ENCODE assay signal across 8 cellular contexts in genomic region chr7:66740980-66741705, GRCh38. TPM values are rescaled to one million over a fixed set of nuclear protein-coding genes. Genes with fewer than 3 reads are reported as not detected.
DNase-seq lines count a peak whose midpoint lies in the region; ATAC-seq and TF ChIP-seq lines count a peak whose summit lies in the region.
"Not testable (repeated sequence)": the region's sequence is repeated elsewhere in the genome, so short reads cannot be mapped to it uniquely, and the experiment has no call there.

No MANE protein-coding gene starts in this region.

- TF ChIP-seq POLR2A in ovary (IDR thresholded peaks at IDR 0.05); thyroid gland (IDR thresholded peaks at IDR 0.05): not testable (repeated sequence)

- H3K4me3 ChIP-seq in GM08714 (ENCODE audit: low read length) (peak overlapping the region; percentile 78), HEK293 (ENCODE audit: low read depth, low read length) (peak overlapping the region; percentile 97), ascending aorta (peak overlapping the region; percentile 76 to 86), ovary (peak overlapping the region; percentile 99), thyroid gland (replicated peaks in 1 of 3) (peak overlapping the region; percentile 73 to 99 (median 90))

- peak overlapping the region; percentile 84 for H3K27ac ChIP-seq in HEK293 (ENCODE audit: extremely low read depth, low read depth, low read length)
- peak overlapping the region; percentile 94 to 100 for H3K27ac ChIP-seq in ascending aorta
- peak overlapping the region; percentile 77 to 91 for H3K27ac ChIP-seq in ovary
- peak overlapping the region; percentile 95 to 99 (median 95) for H3K27ac ChIP-seq in thyroid gland

- TF ChIP-seq EP300 in ovary (IDR thresholded peaks at IDR 0.05), result not testable (repeated sequence)

- H3K27me3 ChIP-seq in ascending aorta, ovary, thyroid gland: not testable (repeated sequence)

- POLR2A ChIA-PET in HEK293 (lab: Yijun Ruan, JAX), result interaction anchor here (0.8 to 2.9 kb wide), 15 partner anchors 9 to 254 kb away, joined by 3 to 12 read pairs (median 5); partner anchors contain the start of genes KCTD7 and SBDS

- 0 to 1% (median 1%) methylated on average over 49 to 54 of the region's 54 CpGs for WGBS in ovary, 3 donors
- WGBS in thyroid gland, 2 donors, result 1% methylated on average over 27 to 39 of the region's 54 CpGs

- not testable (repeated sequence) for H3K9me3 ChIP-seq in HEK293 (ENCODE audit: control insufficient read depth, insufficient read depth, low read depth, low read length); ascending aorta; ovary; thyroid gland

- CTCF ChIA-PET in HEK293 (lab: Yijun Ruan, JAX), result not testable (repeated sequence)

- intact Hi-C loops in ascending aorta (cut with DNase I), result loop anchor here (1.0 to 5.0 kb wide), 9 partner anchors 44 to 989 kb away; partner anchors contain the start of genes KCTD7 and SBDS
- intact Hi-C loops in left ventricle myocardium superior (cut with micrococcal nuclease); thyroid gland (cut with DNase I): not testable (repeated sequence)
- intact Hi-C loops in ovary (cut with DNase I), result loop anchor here in 2 of 4 donors (5.0 kb wide), 1 partner anchor 59 kb away; no protein-coding TSS in a partner anchor

- DNase-seq in LHCN-M2 (ENCODE audit: low read depth) (peak; percentile 47), T-helper 1 cell (peak; percentile 15 to 60 (median 27)), ascending aorta (ENCODE audit: low spot score in 2 of 2) (peak; percentile 23 to 80), left ventricle myocardium superior (peak; percentile 65), ovary (peak; percentile 35 to 70 (median 54)), thyroid gland (peak; percentile 54 to 60)

- H3K36me3 ChIP-seq in HEK293 (ENCODE audit: control insufficient read depth in 2 of 2, insufficient read depth in 1 of 2, low read length in 2 of 2); ascending aorta; ovary; thyroid gland: not testable (repeated sequence)

- peak; percentile 53 for TF ChIP-seq CTCF in HEK293 (tag by site-specific recombination; IDR thresholded peaks at IDR 0.05)
- not testable (repeated sequence) for TF ChIP-seq CTCF in ascending aorta (IDR thresholded peaks at IDR 0.05); ovary (IDR thresholded peaks at IDR 0.05); thyroid gland (IDR thresholded peaks at IDR 0.05)

- peak; percentile 66 for ATAC-seq in left ventricle myocardium superior

- not testable (repeated sequence) for H3K4me1 ChIP-seq in HEK293 (ENCODE audit: control insufficient read depth, insufficient read depth, low read length); ovary (ENCODE audit: insufficient read depth)
- peaks cover 0 to 15% of the 10 kb centered on the region in 2 donors for H3K4me1 ChIP-seq in ascending aorta
- peaks cover 13 to 20% of the 10 kb centered on the region in 2 donors for H3K4me1 ChIP-seq in thyroid gland

TF ChIP-seq in HEK293, 187 proteins besides CTCF, POLR2A, EP300 and RAD21:
- TF ChIP-seq ZBTB26 (tag by site-specific recombination; optimal IDR thresholded peaks at IDR 0.05) (peak; percentile 21), ZNF777 (tag by site-specific recombination; IDR thresholded peaks at IDR 0.05; ENCODE audit: borderline replicate concordance) (peak; percentile 81; the same call in 1 of the 2 replicates), SP2 (tag by site-specific recombination; IDR thresholded peaks at IDR 0.05) (peak; percentile 71), EGR2 (tag by site-specific recombination; IDR thresholded peaks at IDR 0.05; ENCODE audit: low read depth) (0 out of 2 replicates have a peak, but pooled peaks have one; percentile 18), PATZ1 (tag by site-specific recombination; IDR thresholded peaks at IDR 0.05) (peak; percentile 42), ZBTB48 (tag by site-specific recombination; IDR thresholded peaks at IDR 0.05) (peak; percentile 58; the same call in 1 of the 2 replicates), IKZF3 (tag by site-specific recombination; IDR thresholded peaks at IDR 0.05) (0 out of 2 replicates have a peak, but pooled peaks have one; percentile 5), ZNF600 (tag by site-specific recombination; IDR thresholded peaks at IDR 0.05) (peak; percentile 83; the same call in 1 of the 2 replicates), ZNF398 (tag by site-specific recombination; IDR thresholded peaks at IDR 0.05) (0 out of 2 replicates have a peak, but pooled peaks have one; percentile 27), ZNF335 (tag by site-specific recombination; conservative IDR thresholded peaks at IDR 0.05) (peak; percentile 13; the same call in 1 of the 2 replicates), GLIS2 (tag by site-specific recombination; IDR thresholded peaks at IDR 0.05) (peak; percentile 66)

RNA-seq across cellular contexts. Expression of gene RABGEF1, which starts 0.6 kb away (rescaled TPM):
- total RNA-seq in LHCN-M2 (2014; rRNA removed) (44.5 and 58.3 TPM in 2 replicates), ascending aorta (31.6 TPM), left ventricle myocardium superior (17.6 TPM), ovary (10 to 100 TPM; 22.2 to 29.9 (median 25.4) TPM), thyroid gland (10 to 100 TPM; 31.0 to 55.1 (median 47.9) TPM)
- 25.4 TPM for polyA plus RNA-seq in LHCN-M2 (2012)
- polyA plus RNA-seq in ovary, result 10 to 100 TPM; 13.1 to 28.0 TPM

Comparison
In these comparisons a context has a peak if more than half of its experiments do, and no peak if none do; other contexts are left out.
1. Peak in every context shown above with its lines: DNase-seq, ATAC-seq, H3K4me3 ChIP-seq and H3K27ac ChIP-seq.